16 cellular contexts compared by ENCODE assay signal in the genomic region with DNA sequence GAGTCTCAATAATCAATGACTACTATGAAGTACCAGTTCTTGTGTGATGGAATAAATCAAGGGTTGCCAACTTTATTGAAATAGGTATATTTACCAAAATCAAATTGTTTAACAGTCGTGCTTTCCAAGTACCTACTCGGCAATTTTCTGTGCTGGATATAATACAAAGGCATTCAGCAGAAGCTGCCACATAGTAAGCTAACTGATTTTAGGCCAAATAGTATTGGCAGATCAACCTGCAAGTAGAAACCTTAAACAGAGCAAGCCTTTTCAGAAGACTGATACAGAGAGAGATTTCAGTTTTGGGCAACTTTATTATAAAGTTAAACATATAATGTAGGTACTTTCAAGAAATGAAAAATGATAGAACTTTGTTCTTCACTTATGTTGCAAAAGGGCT.
"Had no signal": no experiment of that assay in that cellular context is flagged by ENCODE, and none has a peak within 500 bp of the region (broad histone marks: within the 10 kb centered on the region; RNA-seq: fewer than 3 reads in every experiment).

No MANE protein-coding gene starts in this region.

- DNase-seq: dermis blood vessel endothelial cell; dorsolateral prefrontal cortex; effector CD4-positive, alpha-beta T cell; effector memory CD4-positive, alpha-beta T cell; foreskin keratinocyte; glutamatergic neuron; head of caudate nucleus; heart right ventricle; hippocampal formation; left cardiac atrium; left lung; left ventricle myocardium superior; lower lobe of right lung; mesenchymal stem cell; midbrain; naive thymus-derived CD4-positive, alpha-beta T cell had no signal
